ENCODE assay signal across 8 cellular contexts in genomic region chr9:37903581-37903830, GRCh38. TPM values are rescaled to one million over a fixed set of nuclear protein-coding genes. Genes with fewer than 3 reads are reported as not detected.
DNase-seq lines count a peak whose midpoint lies in the region; ATAC-seq and TF ChIP-seq lines count a peak whose summit lies in the region.

No MANE protein-coding gene starts in this region.

- no peaks in the 10 kb centered on the region for H3K9me3 ChIP-seq in CD4-positive, CD25-positive, alpha-beta regulatory T cell (ENCODE audit: control insufficient read depth in 2 of 2, low read length in 2 of 2)
- H3K9me3 ChIP-seq in HUES48 (ENCODE audit: control insufficient read depth, insufficient read depth, low read length) (no peaks in the 10 kb centered on the region), spleen (no peaks in the 10 kb centered on the region)

- H3K9me3 Mint-ChIP-seq in CD4-positive, CD25-positive, alpha-beta regulatory T cell = no peaks in the 10 kb centered on the region
- no peaks in the 10 kb centered on the region for H3K9me3 Mint-ChIP-seq in activated naive CD8-positive, alpha-beta T cell treated with anti-CD3 and anti-CD28 coated beads, Interleukin-2, amount 10 ng/mL, durations not matched to agents 7 days and 5 days

- peak overlapping the region; percentile 89 to 97 (median 92) for H3K4me3 Mint-ChIP-seq in CD4-positive, CD25-positive, alpha-beta regulatory T cell
- peak overlapping the region; percentile 90 for H3K4me3 Mint-ChIP-seq in activated naive CD8-positive, alpha-beta T cell treated with anti-CD3 and anti-CD28 coated beads, Interleukin-2, amount 10 ng/mL, durations not matched to agents 7 days and 5 days

- H3K27ac ChIP-seq in CD4-positive, CD25-positive, alpha-beta regulatory T cell (ENCODE audit: insufficient read depth, low read length, poor library complexity, severe bottlenecking) = peak overlapping the region; percentile 87
- H3K27ac ChIP-seq in HUES48 (ENCODE audit: low read depth, low read length) (peak overlapping the region; percentile 65), spleen (peak overlapping the region; percentile 70 to 98 (median 93))

- peaks cover 2% of the 10 kb centered on the region for H3K27me3 ChIP-seq in CD4-positive, CD25-positive, alpha-beta regulatory T cell (ENCODE audit: control insufficient read depth, insufficient read depth, low read length)
- H3K27me3 ChIP-seq in HUES48 (ENCODE audit: control insufficient read depth, insufficient read depth, low read length) = no peaks in the 10 kb centered on the region
- no peaks in the 10 kb centered on the region for H3K27me3 ChIP-seq in spleen (replicated peaks in 1 of 7)

- peak overlapping the region; percentile 33; the same call in 1 of the 2 replicates for H3K9ac ChIP-seq in HUES48 (ENCODE audit: low read depth, low read length)

- WGBS in spleen, 5 donors = 0 to 1% (median 0%) methylated on average over 19 to 20 of the region's 20 CpGs; no CpG with 5 or more reads in 1 of the 5 donors

- peaks cover 4% of the 10 kb centered on the region for H3K27me3 Mint-ChIP-seq in CD4-positive, CD25-positive, alpha-beta regulatory T cell
- H3K27me3 Mint-ChIP-seq in activated naive CD8-positive, alpha-beta T cell treated with anti-CD3 and anti-CD28 coated beads, Interleukin-2, amount 10 ng/mL, durations not matched to agents 7 days and 5 days = peaks cover 6% of the 10 kb centered on the region

- H3K4me1 ChIP-seq in CD4-positive, CD25-positive, alpha-beta regulatory T cell (ENCODE audit: control insufficient read depth, insufficient read depth, low read length, poor library complexity, severe bottlenecking) = peaks cover 26% of the 10 kb centered on the region
- H3K4me1 ChIP-seq in HUES48 (ENCODE audit: control insufficient read depth, insufficient read depth, low read length) (peaks cover 6% of the 10 kb centered on the region; the same call in 1 of the 2 replicates), spleen (peaks cover 10 to 55% (median 27%) of the 10 kb centered on the region in 6 donors)

- DNase-seq in CD4-positive, CD25-positive, alpha-beta regulatory T cell = no peak
- DNase-seq in activated naive CD8-positive, alpha-beta T cell treated with anti-CD3 and anti-CD28 coated beads, Interleukin-2, amount 10 ng/mL, durations not matched to agents 7 days and 5 days = no peak
- DNase-seq in spleen (peak; percentile 94), NCI-H1694 (lab: John Stamatoyannopoulos, UW) (no peak), CD1c-positive myeloid dendritic cell (ENCODE audit: extremely low spot score) (no peak)

- POLR2A ChIA-PET in activated naive CD8-positive, alpha-beta T cell treated with anti-CD3 and anti-CD28 coated beads, Interleukin-2, amount 10 ng/mL, durations not matched to agents 7 days and 5 days (lab: Charles Lee) = interaction anchor here (0.7 to 2.8 kb wide), 4 partner anchors 22 to 438 kb away, joined by 3 to 12 read pairs (median 7); partner anchors contain the start of genes DCAF10 and EXOSC3

- no peak for TF ChIP-seq CTCF in spleen (IDR thresholded peaks at IDR 0.05 in 8 of 11, conservative IDR thresholded peaks at IDR 0.05 in 3 of 11)

- H3K36me3 ChIP-seq in CD4-positive, CD25-positive, alpha-beta regulatory T cell (ENCODE audit: control insufficient read depth, insufficient read depth, low read length) = peaks cover 15% of the 10 kb centered on the region
- H3K36me3 ChIP-seq in HUES48 (ENCODE audit: control insufficient read depth, insufficient read depth, low read length) (peaks cover 10% of the 10 kb centered on the region), spleen (peaks cover 0 to 20% (median 9%) of the 10 kb centered on the region in 6 donors)

- ATAC-seq in CD4-positive, CD25-positive, alpha-beta regulatory T cell (ENCODE audit: low read depth in 2 of 2) = peak in 1 of 2 donors; percentile 20
- ATAC-seq in GM19455 (IDR thresholded peaks at IDR 0.05; ENCODE audit: unreplicated experiment) = peak; percentile 40
- ATAC-seq in activated naive CD8-positive, alpha-beta T cell treated with anti-CD3 and anti-CD28 coated beads, Interleukin-2, amount 10 ng/mL, durations not matched to agents 7 days and 5 days (ENCODE audit: low read depth) = peak; percentile 48

- peaks cover 3% of the 10 kb centered on the region for H3K36me3 Mint-ChIP-seq in CD4-positive, CD25-positive, alpha-beta regulatory T cell
- peaks cover 2% of the 10 kb centered on the region for H3K36me3 Mint-ChIP-seq in activated naive CD8-positive, alpha-beta T cell treated with anti-CD3 and anti-CD28 coated beads, Interleukin-2, amount 10 ng/mL, durations not matched to agents 7 days and 5 days

- no peak for TF ChIP-seq POLR2A in spleen (IDR thresholded peaks at IDR 0.05)

- peak overlapping the region; percentile 83 for H3K4me3 ChIP-seq in CD4-positive, CD25-positive, alpha-beta regulatory T cell (ENCODE audit: low read depth, low read length)
- H3K4me3 ChIP-seq in HUES48 (ENCODE audit: low read depth, low read length) (peak overlapping the region; percentile 80), iPS-11a (ENCODE audit: low read depth, low read length) (peak overlapping the region; percentile 54), spleen (peak overlapping the region; percentile 85 to 99 (median 97))

- peaks cover 13 to 38% (median 21%) of the 10 kb centered on the region in 4 donors for H3K4me1 Mint-ChIP-seq in CD4-positive, CD25-positive, alpha-beta regulatory T cell
- peaks cover 21% of the 10 kb centered on the region for H3K4me1 Mint-ChIP-seq in activated naive CD8-positive, alpha-beta T cell treated with anti-CD3 and anti-CD28 coated beads, Interleukin-2, amount 10 ng/mL, durations not matched to agents 7 days and 5 days

- peak overlapping the region in 2 of 3 donors; percentile 74 to 78 for H3K27ac Mint-ChIP-seq in CD4-positive, CD25-positive, alpha-beta regulatory T cell
- peak overlapping the region; percentile 84 for H3K27ac Mint-ChIP-seq in activated naive CD8-positive, alpha-beta T cell treated with anti-CD3 and anti-CD28 coated beads, Interleukin-2, amount 10 ng/mL, durations not matched to agents 7 days and 5 days

- intact Hi-C loops in spleen (cut with DNase I; ENCODE audit: low total_unique reads) = no loop called here

RNA-seq across cellular contexts. Expression of gene SLC25A51, which starts 0.4 kb away (rescaled TPM):
- 25.3 TPM for total RNA-seq in CD4-positive, CD25-positive, alpha-beta regulatory T cell
- 10 to 100 TPM; 11.2 to 13.5 (median 12.4) TPM for polyA plus RNA-seq in CD4-positive, CD25-positive, alpha-beta regulatory T cell
- 10 to 100 TPM; 30.8 to 33.9 TPM for total RNA-seq in activated naive CD8-positive, alpha-beta T cell treated with anti-CD3 and anti-CD28 coated beads, Interleukin-2, amount 10 ng/mL, durations not matched to agents 7 days and 5 days
- 10 to 100 TPM; 22.3 to 36.9 (median 32.9) TPM for total RNA-seq in spleen
- polyA plus RNA-seq in spleen = 1 to 10 TPM; 3.7 to 7.4 (median 5.1) TPM
